In genomic region chr9:38319496-38320173, GRCh38 we compare ENCODE assay signal across 14 cellular contexts.
DNase-seq lines count a peak whose midpoint lies in the region; ATAC-seq, FAIRE-seq and TF ChIP-seq lines count a peak whose summit lies in the region.
"Had no signal": no experiment of that assay in that cellular context is flagged by ENCODE, and none has a peak within 500 bp of the region (broad histone marks: within the 10 kb centered on the region; RNA-seq: fewer than 3 reads in every experiment).

No MANE protein-coding gene starts in this region.

- H3K27me3 ChIP-seq in GM12878 (replicated peaks in 1 of 2; ENCODE audit: control insufficient read depth in 2 of 2, insufficient read depth in 2 of 2, low read length in 1 of 2) (no peaks in the 10 kb centered on the region; a peak in 1 of 4 replicates), kidney epithelial cell (ENCODE audit: control insufficient read depth, insufficient read depth, low read length) (peaks cover 2% of the 10 kb centered on the region), stomach smooth muscle (ENCODE audit: control insufficient read depth in 1 of 2, insufficient read depth in 2 of 2, low read length in 2 of 2) (no peaks in the 10 kb centered on the region), neural progenitor cell (no peaks in the 10 kb centered on the region)
- H3K27me3 ChIP-seq: SJSA1 had no signal

- no peak overlapping the region for H3K4me3 Mint-ChIP-seq in neural progenitor cell
- H3K4me3 Mint-ChIP-seq: activated naive CD4-positive, alpha-beta T cell treated with anti-CD3 and anti-CD28 coated beads, Interleukin-2, amount 10 ng/mL, durations not matched to agents 7 days and 5 days; central memory CD8-positive, alpha-beta T cell had no signal

- H4K20me1 ChIP-seq in GM12878 (ENCODE audit: control insufficient read depth, insufficient read depth), result no peaks in the 10 kb centered on the region
- no peaks in the 10 kb centered on the region for H4K20me1 ChIP-seq in neural progenitor cell (ENCODE audit: low read depth)

- no peak for TF ChIP-seq RAD21 in GM12878 (IDR thresholded peaks at IDR 0.05; ENCODE audit: insufficient read depth, low read depth, low read length)

- BruUV-seq in GM12878 (replicated peaks; lab: Mats Ljungman, UMichigan), result TSS peak; percentile 67

- no peak for ATAC-seq in GM12878

- no peak for TF ChIP-seq EP300 in GM12878 (IDR thresholded peaks at IDR 0.05; ENCODE audit: borderline replicate concordance in 1 of 2, control insufficient read depth in 1 of 2, low read depth in 2 of 2, low read length in 2 of 2)

- H3K27me3 Mint-ChIP-seq in neural progenitor cell (ENCODE audit: insufficient read depth, low read depth), result peaks cover 11% of the 10 kb centered on the region

- RAD21 ChIA-PET in GM12878 (lab: Charles Lee; ENCODE audit: unreplicated experiment), result interaction anchor here (0.9 to 2.5 kb wide), 13 partner anchors 10 to 406 kb away, joined by 3 to 9 read pairs (median 4); no protein-coding TSS in a partner anchor

- in situ Hi-C loops in GM12878 (cut with MboI), result no loop called here

- POLR2A ChIA-PET in GM12878 (lab: Charles Lee), result interaction anchor here (0.6 to 1.4 kb wide), 3 partner anchors 93 to 398 kb away, joined by 3 read pairs; no protein-coding TSS in a partner anchor

- SMC1A ChIA-PET in GM12878 (lab: Charles Lee; ENCODE audit: uncharacterized antibody, unreplicated experiment), result interaction anchor here (1.0 to 3.9 kb wide), 11 partner anchors 10 to 233 kb away, joined by 3 to 30 read pairs (median 3); no protein-coding TSS in a partner anchor

- H3K4me1 Mint-ChIP-seq in neural progenitor cell, result peaks cover 8% of the 10 kb centered on the region
- H3K4me1 Mint-ChIP-seq: activated naive CD4-positive, alpha-beta T cell treated with anti-CD3 and anti-CD28 coated beads, Interleukin-2, amount 10 ng/mL, durations not matched to agents 7 days and 5 days; central memory CD8-positive, alpha-beta T cell had no signal

- no peaks in the 10 kb centered on the region for H3K79me2 ChIP-seq in GM12878 (ENCODE audit: control insufficient read depth, insufficient read depth, low read length)
- no peaks in the 10 kb centered on the region for H3K79me2 ChIP-seq in neural progenitor cell (ENCODE audit: low read depth)

- FAIRE-seq in GM12878 (lab: Jason Lieb, UNC), result no peak

- H3K4me3 ChIP-seq in GM12875 (ENCODE audit: low read depth, low read length) (peak overlapping the region; percentile 5), GM12878 (no peak overlapping the region), kidney epithelial cell (ENCODE audit: low read depth, low read length) (no peak overlapping the region), stomach smooth muscle (ENCODE audit: low read length in 2 of 2) (peak overlapping the region in 1 of 2 donors; percentile 64), neural progenitor cell (no peak overlapping the region)
- H3K4me3 ChIP-seq: SJSA1 had no signal

- peaks cover 4% of the 10 kb centered on the region for H3K9me3 Mint-ChIP-seq in neural progenitor cell
- H3K9me3 Mint-ChIP-seq: central memory CD8-positive, alpha-beta T cell had no signal

- H3F3A ChIP-seq in neural progenitor cell (ENCODE audit: low read depth), result no peaks in the 10 kb centered on the region

- H3K36me3 Mint-ChIP-seq in neural progenitor cell, result no peaks in the 10 kb centered on the region
- H3K36me3 Mint-ChIP-seq: activated naive CD4-positive, alpha-beta T cell treated with anti-CD3 and anti-CD28 coated beads, Interleukin-2, amount 10 ng/mL, durations not matched to agents 7 days and 5 days had no signal

- TF ChIP-seq POLR2A in GM12878 (IDR thresholded peaks at IDR 0.05; ENCODE audit: low read depth, low read length), result no peak

- H3K9ac ChIP-seq in GM12878 (ENCODE audit: control insufficient read depth, insufficient read depth, low read length), result no peak overlapping the region
- peak overlapping the region; percentile 14 to 66 for H3K9ac ChIP-seq in stomach smooth muscle (ENCODE audit: low read length in 2 of 2)
- H3K9ac ChIP-seq in neural progenitor cell, result no peak overlapping the region

- peaks cover 11% of the 10 kb centered on the region for H3K4me1 ChIP-seq in GM12878 (ENCODE audit: control insufficient read depth, insufficient read depth, low read length)
- peaks cover 6% of the 10 kb centered on the region for H3K4me1 ChIP-seq in stomach smooth muscle (ENCODE audit: control insufficient read depth, insufficient read depth, low read length)
- no peaks in the 10 kb centered on the region for H3K4me1 ChIP-seq in neural progenitor cell

- H2AFZ ChIP-seq in GM12878 (ENCODE audit: control insufficient read depth, low read depth, low read length), result peak overlapping the region; percentile 72
- no peak overlapping the region for H2AFZ ChIP-seq in neural progenitor cell (replicated peaks)

- peak overlapping the region; percentile 85 for H3K4me2 ChIP-seq in GM12878 (ENCODE audit: control insufficient read depth, insufficient read depth)
- H3K4me2 ChIP-seq in neural progenitor cell, result no peak overlapping the region

- CTCF ChIA-PET in GM12878 (lab: Yijun Ruan, JAX), result interaction anchor here (1.3 to 3.3 kb wide), 4 partner anchors 9 to 232 kb away, joined by 4 to 13 read pairs (median 7); no protein-coding TSS in a partner anchor

- no peaks in the 10 kb centered on the region for H3K9me3 ChIP-seq in GM12878 (replicated peaks; ENCODE audit: control insufficient read depth, insufficient read depth, low read length)
- H3K9me3 ChIP-seq in stomach smooth muscle (ENCODE audit: control insufficient read depth in 2 of 2, low read length in 2 of 2), result no peaks in the 10 kb centered on the region
- H3K9me3 ChIP-seq in neural progenitor cell (ENCODE audit: low read depth), result peaks cover 5% of the 10 kb centered on the region
- H3K9me3 ChIP-seq: SJSA1 had no signal

- TF ChIP-seq CTCF in GM12875 (IDR thresholded peaks at IDR 0.05; ENCODE audit: borderline replicate concordance, insufficient read depth, low read depth, low read length), result no peak
- no peak for TF ChIP-seq CTCF in GM12878 (IDR thresholded peaks at IDR 0.05 in 2 of 3, conservative IDR thresholded peaks at IDR 0.05 in 1 of 3; ENCODE audit: control insufficient read depth in 2 of 3, extremely low read depth in 1 of 3, insufficient read depth in 1 of 3, low read depth in 3 of 3, low read length in 3 of 3)
- TF ChIP-seq CTCF in kidney epithelial cell (IDR thresholded peaks at IDR 0.05; ENCODE audit: insufficient read depth, low read length, poor library complexity, severe bottlenecking), result no peak
- TF ChIP-seq CTCF in neural progenitor cell (IDR thresholded peaks at IDR 0.05), result no peak

- H3K27ac ChIP-seq in GM12878 (ENCODE audit: control insufficient read depth, insufficient read depth), result peak overlapping the region; percentile 37
- H3K27ac ChIP-seq in stomach smooth muscle (ENCODE audit: low read length), result peak overlapping the region; percentile 58
- no peak overlapping the region for H3K27ac ChIP-seq in neural progenitor cell
- H3K27ac ChIP-seq: SJSA1 had no signal

- no peak overlapping the region for H3K27ac Mint-ChIP-seq in neural progenitor cell
- H3K27ac Mint-ChIP-seq: activated naive CD4-positive, alpha-beta T cell treated with anti-CD3 and anti-CD28 coated beads, Interleukin-2, amount 10 ng/mL, durations not matched to agents 7 days and 5 days had no signal

- DNase-seq in GM12878 (ENCODE audit: low read depth, low spot score) (no peak), kidney epithelial cell (ENCODE audit: low read depth) (peak; percentile 47), NCI-H2029 (lab: John Stamatoyannopoulos, UW) (no peak), neural progenitor cell (ENCODE audit: low spot score) (no peak)
- no peak for DNase-seq in effector CD4-positive, alpha-beta T cell
- no peak for DNase-seq in activated CD8-positive, alpha-beta memory T cell treated with anti-CD3 and anti-CD28 coated beads, Interleukin-2, amount 50 U/mL, for 4 hours
- DNase-seq: activated naive CD4-positive, alpha-beta T cell treated with anti-CD3 and anti-CD28 coated beads, Interleukin-2, amount 10 ng/mL, durations not matched to agents 7 days and 5 days; erythroblast; Kasumi-1; NCI-H1930 had no signal

- intact Hi-C loops in GM12878 (cut with micrococcal nuclease; ENCODE audit: unreplicated experiment), result loop anchor here (5.0 kb wide), 1 partner anchor 232 kb away; no protein-coding TSS in a partner anchor

- H3K36me3 ChIP-seq in GM12878 (ENCODE audit: control insufficient read depth in 2 of 2, insufficient read depth in 2 of 2, low read length in 1 of 2) (no peaks in the 10 kb centered on the region), kidney epithelial cell (ENCODE audit: control insufficient read depth, insufficient read depth, low read length) (no peaks in the 10 kb centered on the region), stomach smooth muscle (ENCODE audit: control insufficient read depth in 2 of 2, insufficient read depth in 2 of 2, low read length in 2 of 2) (no peaks in the 10 kb centered on the region), neural progenitor cell (no peaks in the 10 kb centered on the region)
- H3K36me3 ChIP-seq: SJSA1 had no signal

- 78% methylated on average over 5 of the region's 5 CpGs for WGBS in GM12878 (ENCODE audit: insufficient coverage, insufficient replicate concordance, low lambda C conversion rate, missing lambda C conversion rate)

TF ChIP-seq in GM12878, 131 proteins besides CTCF, POLR2A, EP300 and RAD21 (continues in another document):
- TF ChIP-seq POU2F2 (IDR thresholded peaks at IDR 0.05; ENCODE audit: borderline replicate concordance, low read depth, low read length), result no peak
- TF ChIP-seq ASH2L (IDR thresholded peaks at IDR 0.05; ENCODE audit: borderline replicate concordance, low read depth), result no peak
- no peak for TF ChIP-seq USF1 (IDR thresholded peaks at IDR 0.05; ENCODE audit: borderline replicate concordance, extremely low read length, insufficient read depth, low read depth, low read length)

Comparison
In these comparisons a context has a peak if more than half of its experiments do, and no peak if none do; other contexts are left out.
1. H3K9ac ChIP-seq: peak in stomach smooth muscle (2 of 2); none in GM12878 (single experiment) and neural progenitor cell (single experiment).